ENCODE assay signal across 2 cellular contexts in genomic region chr4:75494563-75494962, GRCh38.
A peak's percentile ranks its signal among the peaks of the same experiment; 100 is the strongest.
TF ChIP-seq lines count a peak whose summit lies in the region.

No MANE protein-coding gene starts in this region.

TF ChIP-seq in A549, 52 proteins besides CTCF, POLR2A, EP300 and RAD21:
- TF ChIP-seq CEBPB (IDR thresholded peaks at IDR 0.05) (peak in 1 of 2 experiments; percentile 25; a peak in 1 of 4 replicates), E2F6 (IDR thresholded peaks at IDR 0.05; ENCODE audit: borderline replicate concordance, low read depth) (no peak)

TF ChIP-seq in GM12878, 131 proteins besides CTCF, POLR2A, EP300 and RAD21:
- no peak for TF ChIP-seq SMAD1 (IDR thresholded peaks at IDR 0.05; ENCODE audit: low read depth, partially characterized antibody)
- TF ChIP-seq E2F4 (IDR thresholded peaks at IDR 0.05; ENCODE audit: low read depth, low read length): no peak
- no peak for TF ChIP-seq SP1 (IDR thresholded peaks at IDR 0.05; ENCODE audit: low read depth, low read length)
- TF ChIP-seq ZBTB40 (IDR thresholded peaks at IDR 0.05; ENCODE audit: borderline replicate concordance): no peak
